In the genomic region with DNA sequence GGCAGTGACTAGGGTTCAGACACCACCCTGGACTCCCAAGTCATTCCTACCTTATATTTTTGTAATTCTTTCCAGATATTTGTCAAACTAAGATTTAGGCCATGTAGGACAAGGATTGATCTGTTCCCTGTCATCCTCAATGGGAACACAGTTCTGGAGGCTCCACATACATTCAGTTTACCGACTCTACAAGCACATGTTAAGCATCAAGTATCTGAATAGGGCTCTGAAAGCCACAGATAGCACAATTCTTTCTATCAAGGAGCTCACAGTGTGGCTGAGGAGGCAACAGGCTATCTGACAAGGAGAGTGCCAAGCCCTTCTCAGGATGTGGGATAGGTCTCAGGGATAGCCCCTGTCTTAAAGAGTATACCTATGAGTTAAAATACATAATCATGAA, we compare ENCODE assay signal across 1 cellular context.
TF ChIP-seq lines count a peak whose summit lies in the region.

No MANE protein-coding gene starts in this region.

TF ChIP-seq in WTC11, 78 proteins besides CTCF, POLR2A, EP300 and RAD21 (continued from another document):
- TF ChIP-seq ZNF317 (CRISPR knock-in tag; IDR thresholded peaks at IDR 0.05; ENCODE audit: borderline replicate concordance, low read depth) (no peak), JAZF1 (CRISPR knock-in tag; IDR thresholded peaks at IDR 0.05) (no peak), CREM (CRISPR knock-in tag; IDR thresholded peaks at IDR 0.05) (no peak), KAT7 (CRISPR knock-in tag; IDR thresholded peaks at IDR 0.05; ENCODE audit: borderline replicate concordance) (no peak), TP53 (CRISPR knock-in tag; IDR thresholded peaks at IDR 0.05) (no peak), SP1 (CRISPR knock-in tag; conservative IDR thresholded peaks at IDR 0.05) (no peak)
- TF ChIP-seq, protein P1, sequence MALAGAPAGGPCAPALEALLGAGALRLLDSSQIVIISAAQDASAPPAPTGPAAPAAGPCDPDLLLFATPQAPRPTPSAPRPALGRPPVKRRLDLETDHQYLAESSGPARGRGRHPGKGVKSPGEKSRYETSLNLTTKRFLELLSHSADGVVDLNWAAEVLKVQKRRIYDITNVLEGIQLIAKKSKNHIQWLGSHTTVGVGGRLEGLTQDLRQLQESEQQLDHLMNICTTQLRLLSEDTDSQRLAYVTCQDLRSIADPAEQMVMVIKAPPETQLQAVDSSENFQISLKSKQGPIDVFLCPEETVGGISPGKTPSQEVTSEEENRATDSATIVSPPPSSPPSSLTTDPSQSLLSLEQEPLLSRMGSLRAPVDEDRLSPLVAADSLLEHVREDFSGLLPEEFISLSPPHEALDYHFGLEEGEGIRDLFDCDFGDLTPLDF (CRISPR knock-in tag; IDR thresholded peaks at IDR 0.05): no peak
